ENCODE assay signal across 8 cellular contexts in genomic region chr14:61034416-61035100, GRCh38. TPM values are rescaled to one million over a fixed set of nuclear protein-coding genes. Genes with fewer than 3 reads are reported as not detected.
DNase-seq lines count a peak whose midpoint lies in the region; ATAC-seq and TF ChIP-seq lines count a peak whose summit lies in the region.

No MANE protein-coding gene starts in this region.

- no peaks in the 10 kb centered on the region for H3F3A ChIP-seq in GM23338 (replicated peaks; ENCODE audit: low read depth)

- H3K27ac ChIP-seq in GM23338 (ENCODE audit: low read depth) = no peak overlapping the region; the same call in 1 of the 2 replicates
- H3K27ac ChIP-seq in mesendoderm (ENCODE audit: low read depth, low read length) = no peak overlapping the region

- no peak overlapping the region for H4K8ac ChIP-seq in mesendoderm (ENCODE audit: low read depth, low read length)

- no peaks in the 10 kb centered on the region for H3K9me3 Mint-ChIP-seq in activated CD4-positive, alpha-beta memory T cell treated with anti-CD3 and anti-CD28 coated beads, Interleukin-2, amount 10 ng/mL, durations not matched to agents 7 days and 5 days
- H3K9me3 Mint-ChIP-seq in GM23338 = no peaks in the 10 kb centered on the region

- H3K79me1 ChIP-seq in mesendoderm (ENCODE audit: low read length) = no peaks in the 10 kb centered on the region

- H3K27ac Mint-ChIP-seq in activated CD4-positive, alpha-beta memory T cell treated with anti-CD3 and anti-CD28 coated beads, Interleukin-2, amount 10 ng/mL, durations not matched to agents 7 days and 5 days = peak overlapping the region; percentile 66
- H3K27ac Mint-ChIP-seq in GM23338 = no peak overlapping the region

- POLR2A ChIA-PET in activated CD4-positive, alpha-beta memory T cell treated with anti-CD3 and anti-CD28 coated beads, Interleukin-2, amount 10 ng/mL, durations not matched to agents 7 days and 5 days (lab: Charles Lee) = interaction anchor here (1.1 to 1.4 kb wide), 2 partner anchors 10 to 69 kb away, joined by 3 to 4 read pairs; no protein-coding TSS in a partner anchor

- no peak overlapping the region for H4K5ac ChIP-seq in mesendoderm (ENCODE audit: low read length)

- TF ChIP-seq CTCF in GM13977 (IDR thresholded peaks at IDR 0.05; ENCODE audit: extremely low read depth, insufficient read depth, missing control alignments) (no peak), GM23338 (conservative IDR thresholded peaks at IDR 0.05; ENCODE audit: low read depth in 2 of 2) (no peak)

- H2AFZ ChIP-seq in GM23338 = no peak overlapping the region

- no peak overlapping the region for H2BK120ac ChIP-seq in mesendoderm (ENCODE audit: low read depth, low read length)

- in situ Hi-C loops in GM13977 (cut with MboI; ENCODE audit: low pct_unique_long_range_greater_than_20kb, low sequenced_read_pairs, unreplicated experiment) = no loop called here

- WGBS in mesendoderm (ENCODE audit: extremely low coverage, insufficient coverage, low lambda C conversion rate) = no CpG with 5 or more reads among the region's 4 CpGs

- H2BK15ac ChIP-seq in mesendoderm (replicated peaks; ENCODE audit: low read depth) = no peak overlapping the region

- ATAC-seq in GM21529 (IDR thresholded peaks at IDR 0.05; ENCODE audit: unreplicated experiment) (peak; percentile 96), GM23338 (no peak)

- CTCF ChIA-PET in activated CD4-positive, alpha-beta memory T cell treated with anti-CD3 and anti-CD28 coated beads, Interleukin-2, amount 10 ng/mL, durations not matched to agents 7 days and 5 days (lab: Charles Lee) = no interaction called here

- H3K79me2 ChIP-seq in GM23338 (replicated peaks; ENCODE audit: insufficient read depth) (no peaks in the 10 kb centered on the region), mesendoderm (ENCODE audit: control insufficient read depth, insufficient read depth, low read length) (no peaks in the 10 kb centered on the region)

- no peak overlapping the region for H3K4me3 ChIP-seq in Jurkat, Clone E6-1 (ENCODE audit: low read length)
- H3K4me3 ChIP-seq in GM23338 = no peak overlapping the region
- no peak overlapping the region for H3K4me3 ChIP-seq in mesendoderm (ENCODE audit: low read length)

- H2BK5ac ChIP-seq in mesendoderm (ENCODE audit: low read length) = no peak overlapping the region

- H3K27me3 ChIP-seq in GM23338 (ENCODE audit: insufficient read depth) (no peaks in the 10 kb centered on the region), mesendoderm (ENCODE audit: insufficient read depth, low read length, poor library complexity) (no peaks in the 10 kb centered on the region)

- peaks cover 23% of the 10 kb centered on the region for H3K4me1 Mint-ChIP-seq in activated CD4-positive, alpha-beta memory T cell treated with anti-CD3 and anti-CD28 coated beads, Interleukin-2, amount 10 ng/mL, durations not matched to agents 7 days and 5 days
- no peaks in the 10 kb centered on the region for H3K4me1 Mint-ChIP-seq in GM23338

- no peak overlapping the region for H3K18ac ChIP-seq in mesendoderm (ENCODE audit: low read length)

- H3K56ac ChIP-seq in mesendoderm (ENCODE audit: low read length) = no peak overlapping the region

- H3K36me3 ChIP-seq in GM23338 (ENCODE audit: insufficient read depth) (no peaks in the 10 kb centered on the region), mesendoderm (ENCODE audit: control insufficient read depth, insufficient read depth, low read length) (no peaks in the 10 kb centered on the region)

- DNase-seq in GM13977 (ENCODE audit: low spot score) (peak; percentile 4), AG08396 (ENCODE audit: low spot score) (no peak), GM23338 (ENCODE audit: low spot score) (no peak), cortex of kidney (lab: John Stamatoyannopoulos, UW) (no peak), mesendoderm (no peak)
- peak; percentile 19 for DNase-seq in Jurkat, Clone E6-1 (ENCODE audit: low read depth, low spot score)
- no peak for DNase-seq in activated CD4-positive, alpha-beta memory T cell treated with anti-CD3 and anti-CD28 coated beads, Interleukin-2, amount 10 ng/mL, durations not matched to agents 7 days and 5 days

- H3K23ac ChIP-seq in mesendoderm (ENCODE audit: low read length) = no peak overlapping the region

- H3K9ac ChIP-seq in mesendoderm (ENCODE audit: low read length) = no peak overlapping the region

- H2AK5ac ChIP-seq in mesendoderm (ENCODE audit: low read length) = no peak overlapping the region

- H4K20me1 ChIP-seq in GM23338 (replicated peaks; ENCODE audit: insufficient read depth) = no peaks in the 10 kb centered on the region

- H3K4me3 Mint-ChIP-seq in activated CD4-positive, alpha-beta memory T cell treated with anti-CD3 and anti-CD28 coated beads, Interleukin-2, amount 10 ng/mL, durations not matched to agents 7 days and 5 days = no peak overlapping the region
- no peak overlapping the region for H3K4me3 Mint-ChIP-seq in GM23338

- H3K27me3 Mint-ChIP-seq in activated CD4-positive, alpha-beta memory T cell treated with anti-CD3 and anti-CD28 coated beads, Interleukin-2, amount 10 ng/mL, durations not matched to agents 7 days and 5 days = no peaks in the 10 kb centered on the region
- no peaks in the 10 kb centered on the region for H3K27me3 Mint-ChIP-seq in GM23338 (ENCODE audit: insufficient read depth, low read depth, poor library complexity)

- H3K4me2 ChIP-seq in GM23338 (no peak overlapping the region), mesendoderm (ENCODE audit: low read length) (no peak overlapping the region)

- H3K4me1 ChIP-seq in GM23338 (ENCODE audit: insufficient read depth) (no peaks in the 10 kb centered on the region), mesendoderm (ENCODE audit: control insufficient read depth, low read depth, low read length) (no peaks in the 10 kb centered on the region)

- no peaks in the 10 kb centered on the region for H3K9me2 ChIP-seq in GM23338 (ENCODE audit: insufficient read depth)

- H3K4ac ChIP-seq in mesendoderm (ENCODE audit: low read depth, low read length) = no peak overlapping the region

- H3K36me3 Mint-ChIP-seq in activated CD4-positive, alpha-beta memory T cell treated with anti-CD3 and anti-CD28 coated beads, Interleukin-2, amount 10 ng/mL, durations not matched to agents 7 days and 5 days (ENCODE audit: low read depth) = peaks cover 7% of the 10 kb centered on the region
- no peaks in the 10 kb centered on the region for H3K36me3 Mint-ChIP-seq in GM23338 (ENCODE audit: low read depth)

TF ChIP-seq in GM23338, 12 proteins besides CTCF, POLR2A, EP300 and RAD21:
- TF ChIP-seq EZH2 (IDR thresholded peaks at IDR 0.05; ENCODE audit: low read depth, unreplicated experiment) = no peak
- TF ChIP-seq ETS1 (IDR thresholded peaks at IDR 0.05) = no peak
- TF ChIP-seq NANOG (IDR thresholded peaks at IDR 0.05; ENCODE audit: borderline replicate concordance) = no peak
TF ChIP-seq in GM23338: peak in this region for 0.

RNA-seq across cellular contexts. Expression of gene SLC38A6, which starts 53.5 kb away (rescaled TPM):
- 8.1 TPM for polyA plus RNA-seq in Jurkat, Clone E6-1 (2012; ENCODE audit: insufficient read depth, insufficient read length)
- total RNA-seq in activated CD4-positive, alpha-beta memory T cell treated with anti-CD3 and anti-CD28 coated beads, Interleukin-2, amount 10 ng/mL, durations not matched to agents 7 days and 5 days = 1 to 10 TPM; 7.5 to 9.4 TPM
- 9.8 and 23.2 TPM in 2 replicates for total RNA-seq in GM23338 (2014; rRNA removed; shearing (Covaris generic))
- polyA plus RNA-seq in GM23338 (2016; fragmentation: Nextera tagmentation; extraction: Ambion mirVana) = 11.9 TPM in 2 replicates
- 7.1 TPM for polyA plus RNA-seq in mesendoderm (2013, experiment 1 of 2)
- polyA plus RNA-seq in mesendoderm (2013, experiment 2 of 2) = 6.9 TPM

RNA-seq across cellular contexts. Expression of gene TRMT5, which starts 53.7 kb away (rescaled TPM):
- 19.0 TPM for polyA plus RNA-seq in Jurkat, Clone E6-1 (2012; ENCODE audit: insufficient read depth, insufficient read length)
- 1 to 10 TPM; 6.6 to 7.1 TPM for total RNA-seq in activated CD4-positive, alpha-beta memory T cell treated with anti-CD3 and anti-CD28 coated beads, Interleukin-2, amount 10 ng/mL, durations not matched to agents 7 days and 5 days
- 18.4 and 31.9 TPM in 2 replicates for total RNA-seq in GM23338 (2014; rRNA removed; shearing (Covaris generic))
- 9.6 and 9.8 TPM in 2 replicates for polyA plus RNA-seq in GM23338 (2016; fragmentation: Nextera tagmentation; extraction: Ambion mirVana)
- polyA plus RNA-seq in mesendoderm (2013, experiment 1 of 2) = 18.0 TPM
- polyA plus RNA-seq in mesendoderm (2013, experiment 2 of 2) = 17.0 TPM

Comparison
In these comparisons a context has a peak if more than half of its experiments do, and no peak if none do; other contexts are left out.
1. DNase-seq: peak in GM13977 (single experiment) and Jurkat, Clone E6-1 (single experiment); none in activated CD4-positive, alpha-beta memory T cell treated with anti-CD3 and anti-CD28 coated beads, Interleukin-2, amount 10 ng/mL, durations not matched to agents 7 days and 5 days (single experiment), AG08396 (single experiment), GM23338 (single experiment), cortex of kidney (single experiment) and mesendoderm (single experiment).